Comparison of ENCODE assay signal across 11 cellular contexts in genomic region chr15:43948691-43949325, GRCh38.
DNase-seq lines count a peak whose midpoint lies in the region; ATAC-seq, FAIRE-seq and TF ChIP-seq lines count a peak whose summit lies in the region.
"Had no signal": no experiment of that assay in that cellular context is flagged by ENCODE, and none has a peak within 500 bp of the region (broad histone marks: within the 10 kb centered on the region; RNA-seq: fewer than 3 reads in every experiment).

No MANE protein-coding gene starts in this region.

- no peaks in the 10 kb centered on the region for H3K36me3 ChIP-seq in CD8-positive, alpha-beta T cell (ENCODE audit: insufficient read depth, low read length)

- DNase-seq in GM12892 (ENCODE audit: insufficient read length): no peak
- peak; percentile 27 for DNase-seq in NCI-H526 treated with DMSO at 0.1 percent for 48 hours (lab: John Stamatoyannopoulos, UW)
- DNase-seq in CD8-positive, alpha-beta T cell: no peak
- DNase-seq in GDM1 (lab: John Stamatoyannopoulos, UW): no peak
- no peak for DNase-seq in C1 segment of cervical spinal cord (lab: John Stamatoyannopoulos, UW)
- no peak for DNase-seq in NCI-H345 (lab: John Stamatoyannopoulos, UW)
- DNase-seq: activated gamma-delta T cell treated with Interleukin-2 at 50 U/mL for 16 hours, H9, NCI-H1417 treated with DMSO at 0.1 percent for 48 hours had no signal

- no peaks in the 10 kb centered on the region for H3K4me1 Mint-ChIP-seq in CD8-positive, alpha-beta T cell (ENCODE audit: low read depth)

- intact Hi-C loops in CD8-positive, alpha-beta T cell (cut with DNase I, micrococcal nuclease): no loop called here

- no peak overlapping the region for H3K27ac ChIP-seq in CD8-positive, alpha-beta T cell (ENCODE audit: low read depth, low read length)

- H3K4me3 ChIP-seq in CD8-positive, alpha-beta T cell (ENCODE audit: low read depth, low read length): no peak overlapping the region

- peak; percentile 81 for FAIRE-seq in GM12892 (lab: Jason Lieb, UNC)

- H3K27ac Mint-ChIP-seq in CD8-positive, alpha-beta T cell: no peak overlapping the region
- H3K27ac Mint-ChIP-seq: H9 had no signal

- POLR2A ChIA-PET in CD8-positive, alpha-beta T cell (lab: Charles Lee): no interaction called here

- H3K27me3 Mint-ChIP-seq in CD8-positive, alpha-beta T cell (ENCODE audit: low read depth): peaks cover 10% of the 10 kb centered on the region

- no peaks in the 10 kb centered on the region for H3K4me1 ChIP-seq in CD8-positive, alpha-beta T cell (ENCODE audit: insufficient read depth, low read length)

- H3K9me3 ChIP-seq in CD8-positive, alpha-beta T cell (ENCODE audit: low read length): no peaks in the 10 kb centered on the region

- no peak for TF ChIP-seq POLR2A in GM12892 (IDR thresholded peaks at IDR 0.05; ENCODE audit: low read depth, low read length)

- ATAC-seq in GM19328 (IDR thresholded peaks at IDR 0.05; ENCODE audit: unreplicated experiment) (peak; percentile 81), HG02938 (IDR thresholded peaks at IDR 0.05; ENCODE audit: unreplicated experiment) (peak; percentile 88)
- no peak for ATAC-seq in CD8-positive, alpha-beta T cell

- H3K36me3 Mint-ChIP-seq in CD8-positive, alpha-beta T cell: no peaks in the 10 kb centered on the region

- no peak overlapping the region for H3K4me3 Mint-ChIP-seq in CD8-positive, alpha-beta T cell
- H3K4me3 Mint-ChIP-seq: H9 had no signal

- H3K27me3 ChIP-seq in CD8-positive, alpha-beta T cell (ENCODE audit: insufficient read depth, low read length): no peaks in the 10 kb centered on the region

- no peak for TF ChIP-seq CTCF in CD8-positive, alpha-beta T cell (IDR thresholded peaks at IDR 0.05)

- H3K9me3 Mint-ChIP-seq in CD8-positive, alpha-beta T cell: no peaks in the 10 kb centered on the region
- H3K9me3 Mint-ChIP-seq: H9 had no signal

- CTCF ChIA-PET in CD8-positive, alpha-beta T cell (lab: Charles Lee): no interaction called here
